Comparison of ENCODE assay signal across 8 cellular contexts in the genomic region with DNA sequence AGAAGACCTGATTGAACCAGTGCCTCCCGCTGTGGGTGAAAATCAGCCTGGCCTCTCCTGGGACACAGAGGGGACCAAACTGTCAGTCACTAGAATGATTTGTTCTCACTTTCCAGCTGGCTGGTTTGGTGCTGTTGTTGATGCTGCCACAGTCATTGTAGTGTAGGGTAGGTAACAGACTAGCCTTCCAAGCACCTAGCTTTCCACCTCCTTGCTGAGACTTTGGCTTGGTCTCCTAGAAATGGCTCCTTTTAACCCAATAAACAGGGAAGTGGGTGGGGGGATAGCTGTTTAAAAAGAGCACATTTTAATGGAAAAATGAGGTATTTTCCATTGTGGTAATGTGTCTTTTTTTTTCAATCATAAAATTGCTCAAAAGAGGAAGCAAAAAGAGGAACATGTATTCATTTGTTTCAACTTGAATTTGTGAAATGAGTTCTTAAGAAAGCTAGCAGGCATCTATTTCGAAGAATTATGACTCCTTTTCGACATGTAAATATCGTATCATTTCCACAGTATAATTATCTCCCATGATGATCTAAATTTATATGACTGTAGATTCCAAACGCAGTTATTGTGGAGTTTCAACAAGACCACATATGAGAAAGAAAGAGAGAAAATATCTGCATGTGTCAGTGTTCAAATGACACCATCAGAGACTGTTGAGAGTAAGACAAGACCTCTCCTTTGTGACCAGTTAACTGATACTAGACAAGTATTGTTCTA.
A peak's percentile ranks its signal among the peaks of the same experiment; 100 is the strongest.
DNase-seq lines count a peak whose midpoint lies in the region; ATAC-seq and TF ChIP-seq lines count a peak whose summit lies in the region.

No MANE protein-coding gene starts in this region.

- H3K4me3 ChIP-seq in OCI-LY7 (ENCODE audit: low read depth, low read length, poor library complexity, severe bottlenecking): no peak overlapping the region

- H3K9me2 ChIP-seq in OCI-LY7 (ENCODE audit: insufficient read depth, low read length): no peaks in the 10 kb centered on the region

- H3K27ac Mint-ChIP-seq in activated CD4-positive, alpha-beta T cell treated with anti-CD3 and anti-CD28 coated beads for 36 hours: peak overlapping the region; percentile 48
- peak overlapping the region; percentile 98 for H3K27ac Mint-ChIP-seq in stimulated activated memory B cell treated with anti-CD40 and anti-IgM and Interleukin-4, amounts not matched to agents 10 μg/mL and 1 μg/mL and 100 μg/mL, for 72 hours

- H3K4me3 Mint-ChIP-seq in activated CD4-positive, alpha-beta T cell treated with anti-CD3 and anti-CD28 coated beads for 36 hours: no peak overlapping the region
- peak overlapping the region; percentile 58 for H3K4me3 Mint-ChIP-seq in stimulated activated memory B cell treated with anti-CD40 and anti-IgM and Interleukin-4, amounts not matched to agents 10 μg/mL and 1 μg/mL and 100 μg/mL, for 72 hours

- H3K79me2 ChIP-seq in OCI-LY7 (ENCODE audit: insufficient read depth, low read depth, low read length): no peaks in the 10 kb centered on the region

- no peak overlapping the region for H3K4me2 ChIP-seq in OCI-LY7 (ENCODE audit: low read length)

- DNase-seq in activated CD4-positive, alpha-beta T cell treated with anti-CD3 and anti-CD28 coated beads for 36 hours: peak; percentile 7
- no peak for DNase-seq in activated CD4-positive, alpha-beta T cell treated with anti-CD3 and anti-CD28 coated beads for 4 hours
- DNase-seq in OCI-LY7 (ENCODE audit: low spot score) (peak; percentile 19), NCI-H345 treated with DMSO at 0.1 percent for 48 hours (lab: John Stamatoyannopoulos, UW; ENCODE audit: unreplicated experiment) (no peak), D341Med (ENCODE audit: low spot score) (no peak)
- DNase-seq in activated CD8-positive, alpha-beta memory T cell treated with anti-CD3 and anti-CD28 coated beads, Interleukin-2, amount 50 U/mL, for 4 hours: no peak

- no peak overlapping the region for H3K27ac ChIP-seq in OCI-LY7 (ENCODE audit: low read depth, low read length, poor library complexity, severe bottlenecking)

- POLR2A ChIA-PET in activated CD4-positive, alpha-beta T cell treated with anti-CD3 and anti-CD28 coated beads for 36 hours (lab: Charles Lee): no interaction called here
- POLR2A ChIA-PET in OCI-LY7 (lab: Charles Lee): interaction anchor here (1.5 kb wide), 1 partner anchor 52 kb away, joined by 3 read pairs; no protein-coding TSS in a partner anchor

- no TSS peak for BruUV-seq in OCI-LY7 (replicated peaks; lab: Mats Ljungman, UMichigan)

- no peaks in the 10 kb centered on the region for H3K4me1 ChIP-seq in OCI-LY7 (ENCODE audit: insufficient read depth, low read length, poor library complexity, severe bottlenecking)

- CTCF ChIA-PET in activated CD4-positive, alpha-beta T cell treated with anti-CD3 and anti-CD28 coated beads for 36 hours (lab: Charles Lee): no interaction called here
- CTCF ChIA-PET in OCI-LY7 (lab: Charles Lee; ENCODE audit: unreplicated experiment): no interaction called here

- TF ChIP-seq CTCF in OCI-LY7 (conservative IDR thresholded peaks at IDR 0.05; ENCODE audit: low read length): no peak

- peaks cover 3% of the 10 kb centered on the region for H3K4me1 Mint-ChIP-seq in activated CD4-positive, alpha-beta T cell treated with anti-CD3 and anti-CD28 coated beads for 36 hours
- H3K4me1 Mint-ChIP-seq in stimulated activated memory B cell treated with anti-CD40 and anti-IgM and Interleukin-4, amounts not matched to agents 10 μg/mL and 1 μg/mL and 100 μg/mL, for 72 hours: peaks cover 79% of the 10 kb centered on the region

- intact Hi-C loops in activated CD4-positive, alpha-beta T cell treated with anti-CD3 and anti-CD28 coated beads for 36 hours (cut with DNase I, micrococcal nuclease): no loop called here
- intact Hi-C loops in OCI-LY7 (cut with micrococcal nuclease; ENCODE audit: unreplicated experiment): no loop called here

- no peaks in the 10 kb centered on the region for H3K9me3 ChIP-seq in OCI-LY7 (ENCODE audit: low read length)

- H3K9me3 Mint-ChIP-seq in activated CD4-positive, alpha-beta T cell treated with anti-CD3 and anti-CD28 coated beads for 36 hours (ENCODE audit: low read depth): no peaks in the 10 kb centered on the region
- H3K9me3 Mint-ChIP-seq in stimulated activated memory B cell treated with anti-CD40 and anti-IgM and Interleukin-4, amounts not matched to agents 10 μg/mL and 1 μg/mL and 100 μg/mL, for 72 hours: peaks cover 18% of the 10 kb centered on the region

- H3K27me3 Mint-ChIP-seq in activated CD4-positive, alpha-beta T cell treated with anti-CD3 and anti-CD28 coated beads for 36 hours: peaks cover 8% of the 10 kb centered on the region
- H3K27me3 Mint-ChIP-seq in stimulated activated memory B cell treated with anti-CD40 and anti-IgM and Interleukin-4, amounts not matched to agents 10 μg/mL and 1 μg/mL and 100 μg/mL, for 72 hours: no peaks in the 10 kb centered on the region

- ATAC-seq in activated CD4-positive, alpha-beta T cell treated with anti-CD3 and anti-CD28 coated beads for 36 hours: peak; percentile 79
- ATAC-seq in HG02970 (IDR thresholded peaks at IDR 0.05; ENCODE audit: low FRiP score, unreplicated experiment): peak; percentile 93
- ATAC-seq in stimulated activated memory B cell treated with anti-CD40 and anti-IgM and Interleukin-4, amounts not matched to agents 10 μg/mL and 1 μg/mL and 100 μg/mL, for 72 hours: peak; percentile 94

- H3K36me3 ChIP-seq in OCI-LY7 (ENCODE audit: insufficient read depth, low read length): no peaks in the 10 kb centered on the region

- H2AFZ ChIP-seq in OCI-LY7 (ENCODE audit: low read length): no peak overlapping the region

- H4K20me1 ChIP-seq in OCI-LY7 (ENCODE audit: insufficient read depth, low read length): no peaks in the 10 kb centered on the region

- H3K36me3 Mint-ChIP-seq in activated CD4-positive, alpha-beta T cell treated with anti-CD3 and anti-CD28 coated beads for 36 hours (ENCODE audit: low read depth): no peaks in the 10 kb centered on the region
- peaks cover 58% of the 10 kb centered on the region for H3K36me3 Mint-ChIP-seq in stimulated activated memory B cell treated with anti-CD40 and anti-IgM and Interleukin-4, amounts not matched to agents 10 μg/mL and 1 μg/mL and 100 μg/mL, for 72 hours

Comparison
In these comparisons a context has a peak if more than half of its experiments do, and no peak if none do; other contexts are left out.
1. DNase-seq: peak in activated CD4-positive, alpha-beta T cell treated with anti-CD3 and anti-CD28 coated beads for 36 hours (single experiment) and OCI-LY7 (single experiment); none in activated CD4-positive, alpha-beta T cell treated with anti-CD3 and anti-CD28 coated beads for 4 hours (0 of 2), NCI-H345 treated with DMSO at 0.1 percent for 48 hours (single experiment), D341Med (single experiment) and activated CD8-positive, alpha-beta memory T cell treated with anti-CD3 and anti-CD28 coated beads, Interleukin-2, amount 50 U/mL, for 4 hours (single experiment).
2. Peak in every context shown above with its lines, with median percentiles within 50 percentile points of each other: ATAC-seq.